Comparison of ENCODE assay signal across 11 cellular contexts in genomic region chr17:27477050-27477647, GRCh38. TPM values are rescaled to one million over a fixed set of nuclear protein-coding genes. Genes with fewer than 3 reads are reported as not detected.
A peak's percentile ranks its signal among the peaks of the same experiment; 100 is the strongest.
DNase-seq lines count a peak whose midpoint lies in the region; ATAC-seq, FAIRE-seq and TF ChIP-seq lines count a peak whose summit lies in the region.
"Had no signal": no experiment of that assay in that cellular context is flagged by ENCODE, and none has a peak within 500 bp of the region (broad histone marks: within the 10 kb centered on the region; RNA-seq: fewer than 3 reads in every experiment).

No MANE protein-coding gene starts in this region.

- no peak for TF ChIP-seq CTCF in nephron progenitor cell (IDR thresholded peaks at IDR 0.05)

- peak overlapping the region; percentile 38 for H3K56ac ChIP-seq in mesendoderm (ENCODE audit: low read length)

- no peak for FAIRE-seq in frontal cortex (lab: Jason Lieb, UNC)

- WGBS in mesendoderm (ENCODE audit: extremely low coverage, insufficient coverage, low lambda C conversion rate) = no CpG with 5 or more reads among the region's 6 CpGs

- no peaks in the 10 kb centered on the region for H3K36me3 ChIP-seq in mesendoderm (ENCODE audit: control insufficient read depth, insufficient read depth, low read length)
- H3K36me3 ChIP-seq: HAP-1, tibial artery had no signal

- POLR2A ChIA-PET in activated CD4-positive, alpha-beta T cell treated with anti-CD3 and anti-CD28 coated beads for 36 hours (lab: Charles Lee) = interaction anchor here (0.6 to 1.5 kb wide), 2 partner anchors 10 to 45 kb away, joined by 3 to 6 read pairs; no protein-coding TSS in a partner anchor

- H3K79me1 ChIP-seq in mesendoderm (ENCODE audit: low read length) = peaks cover 49% of the 10 kb centered on the region

- H3K79me2 ChIP-seq in mesendoderm (ENCODE audit: control insufficient read depth, insufficient read depth, low read length) = peaks cover 70% of the 10 kb centered on the region

- no peak overlapping the region for H2AK5ac ChIP-seq in mesendoderm (ENCODE audit: low read length)

- H3K4me3 Mint-ChIP-seq in activated CD4-positive, alpha-beta T cell treated with anti-CD3 and anti-CD28 coated beads for 36 hours = no peak overlapping the region
- H3K4me3 Mint-ChIP-seq in nephron progenitor cell = no peak overlapping the region

- no peak overlapping the region for H3K9ac ChIP-seq in mesendoderm (ENCODE audit: low read length)

- H3K4me3 ChIP-seq in mesendoderm (ENCODE audit: low read length) = no peak overlapping the region
- H3K4me3 ChIP-seq: HAP-1, tibial artery had no signal

- H3K9me3 Mint-ChIP-seq in activated CD4-positive, alpha-beta T cell treated with anti-CD3 and anti-CD28 coated beads for 36 hours (ENCODE audit: low read depth) = no peaks in the 10 kb centered on the region
- no peaks in the 10 kb centered on the region for H3K9me3 Mint-ChIP-seq in nephron progenitor cell

- ATAC-seq in activated CD4-positive, alpha-beta T cell treated with anti-CD3 and anti-CD28 coated beads for 36 hours = no peak
- ATAC-seq in GM21390 (IDR thresholded peaks at IDR 0.05; ENCODE audit: unreplicated experiment) = peak; percentile 26

- H3K4me1 Mint-ChIP-seq in activated CD4-positive, alpha-beta T cell treated with anti-CD3 and anti-CD28 coated beads for 36 hours = peaks cover 94% of the 10 kb centered on the region
- peaks cover 43% of the 10 kb centered on the region for H3K4me1 Mint-ChIP-seq in nephron progenitor cell

- peaks cover 10% of the 10 kb centered on the region for H3K4me1 ChIP-seq in mesendoderm (ENCODE audit: control insufficient read depth, low read depth, low read length)

- no peak overlapping the region for H3K27ac ChIP-seq in mesendoderm (ENCODE audit: low read depth, low read length)
- H3K27ac ChIP-seq: tibial artery had no signal

- H3K4me2 ChIP-seq in mesendoderm (ENCODE audit: low read length) = no peak overlapping the region

- H3K36me3 Mint-ChIP-seq in activated CD4-positive, alpha-beta T cell treated with anti-CD3 and anti-CD28 coated beads for 36 hours (ENCODE audit: low read depth) = peaks cover 13% of the 10 kb centered on the region
- H3K36me3 Mint-ChIP-seq in nephron progenitor cell (ENCODE audit: low read depth) = no peaks in the 10 kb centered on the region

- H3K27me3 Mint-ChIP-seq in activated CD4-positive, alpha-beta T cell treated with anti-CD3 and anti-CD28 coated beads for 36 hours = no peaks in the 10 kb centered on the region
- no peaks in the 10 kb centered on the region for H3K27me3 Mint-ChIP-seq in nephron progenitor cell (ENCODE audit: low read depth, poor library complexity)

- DNase-seq in activated CD4-positive, alpha-beta T cell treated with anti-CD3 and anti-CD28 coated beads for 36 hours = no peak
- no peak for DNase-seq in activated CD4-positive, alpha-beta T cell treated with anti-CD3 and anti-CD28 coated beads, Interleukin-2, amount 50 U/mL, for 4 hours
- DNase-seq in NCI-H524 (lab: John Stamatoyannopoulos, UW) = peak; percentile 51 to 79
- DNase-seq in mesendoderm = peak; percentile 29
- DNase-seq in frontal cortex (ENCODE audit: low spot score in 2 of 2) = no peak
- DNase-seq in NCI-H526 (lab: John Stamatoyannopoulos, UW) = no peak
- no peak for DNase-seq in nephron progenitor cell
- DNase-seq: DND-41, tibial artery had no signal

- H3K18ac ChIP-seq in mesendoderm (ENCODE audit: low read length) = no peak overlapping the region

- intact Hi-C loops in activated CD4-positive, alpha-beta T cell treated with anti-CD3 and anti-CD28 coated beads for 36 hours (cut with DNase I, micrococcal nuclease) = loop anchor here (2.0 to 10.0 kb wide), 3 partner anchors 20 to 568 kb away; partner anchors contain the start of gene NLK (in 1 of the 2)

- H4K8ac ChIP-seq in mesendoderm (ENCODE audit: low read depth, low read length) = no peak overlapping the region

- no peak overlapping the region for H2BK15ac ChIP-seq in mesendoderm (replicated peaks; ENCODE audit: low read depth)

- CTCF ChIA-PET in activated CD4-positive, alpha-beta T cell treated with anti-CD3 and anti-CD28 coated beads for 36 hours (lab: Charles Lee) = interaction anchor here (1.0 kb wide), 1 partner anchor 10 kb away, joined by 5 read pairs; no protein-coding TSS in a partner anchor

- no peak overlapping the region for H3K4ac ChIP-seq in mesendoderm (ENCODE audit: low read depth, low read length)

- no peak overlapping the region for H2BK120ac ChIP-seq in mesendoderm (ENCODE audit: low read depth, low read length)

- H3K23ac ChIP-seq in mesendoderm (ENCODE audit: low read length) = no peak overlapping the region

- H2BK5ac ChIP-seq in mesendoderm (ENCODE audit: low read length) = no peak overlapping the region

- H4K5ac ChIP-seq in mesendoderm (ENCODE audit: low read length) = no peak overlapping the region

- H3K27me3 ChIP-seq in mesendoderm (ENCODE audit: insufficient read depth, low read length, poor library complexity) = no peaks in the 10 kb centered on the region
- H3K27me3 ChIP-seq: tibial artery had no signal

- peak overlapping the region; percentile 14 for H3K27ac Mint-ChIP-seq in activated CD4-positive, alpha-beta T cell treated with anti-CD3 and anti-CD28 coated beads for 36 hours
- no peak overlapping the region for H3K27ac Mint-ChIP-seq in nephron progenitor cell

RNA-seq across cellular contexts. Expression of gene KSR1, which starts 20.9 kb away (rescaled TPM):
- total RNA-seq in activated CD4-positive, alpha-beta T cell treated with anti-CD3 and anti-CD28 coated beads for 36 hours = 100 to 1,000 TPM in 1 of 2 experiments, 10 to 100 TPM in 1; 96.6 to 113 TPM
- polyA plus RNA-seq in mesendoderm (2013, experiment 1 of 2) = 36.6 TPM
- polyA plus RNA-seq in mesendoderm (2013, experiment 2 of 2) = 34.5 TPM
- 12.6 TPM for total RNA-seq in frontal cortex

Comparison
In these comparisons a context has a peak if more than half of its experiments do, and no peak if none do; other contexts are left out.
1. DNase-seq: peak in NCI-H524 (2 of 2) and mesendoderm (single experiment); none in activated CD4-positive, alpha-beta T cell treated with anti-CD3 and anti-CD28 coated beads for 36 hours (single experiment), activated CD4-positive, alpha-beta T cell treated with anti-CD3 and anti-CD28 coated beads, Interleukin-2, amount 50 U/mL, for 4 hours (0 of 2), frontal cortex (0 of 2), NCI-H526 (0 of 2) and nephron progenitor cell (single experiment).